ENCODE assay signal across 1 cellular context in genomic region chr4:25861951-25862410, GRCh38.
TF ChIP-seq lines count a peak whose summit lies in the region.

No MANE protein-coding gene starts in this region.

TF ChIP-seq in HepG2, 621 proteins besides CTCF, POLR2A, EP300 and RAD21 (continued from another document):
- TF ChIP-seq LCORL (IDR thresholded peaks at IDR 0.05) (no peak), LCORL (CRISPR knock-in tag; IDR thresholded peaks at IDR 0.05) (no peak), PAWR (CRISPR knock-in tag; IDR thresholded peaks at IDR 0.05; ENCODE audit: borderline replicate concordance) (no peak), TCF12 (IDR thresholded peaks at IDR 0.05) (no peak), TCF12 (CRISPR knock-in tag; IDR thresholded peaks at IDR 0.05) (no peak), ZKSCAN5 (CRISPR knock-in tag; IDR thresholded peaks at IDR 0.05) (no peak), ZNF784 (CRISPR knock-in tag; IDR thresholded peaks at IDR 0.05; ENCODE audit: borderline replicate concordance) (no peak), CHD2 (IDR thresholded peaks at IDR 0.05; ENCODE audit: low read depth, low read length) (no peak), FUBP1 (CRISPR knock-in tag; IDR thresholded peaks at IDR 0.05; ENCODE audit: borderline replicate concordance) (no peak), ZNF329 (CRISPR knock-in tag; IDR thresholded peaks at IDR 0.05; ENCODE audit: low read depth) (no peak), CERS6 (CRISPR knock-in tag; IDR thresholded peaks at IDR 0.05) (no peak), ATF4 (CRISPR knock-in tag; IDR thresholded peaks at IDR 0.05) (no peak), GPBP1L1 (CRISPR knock-in tag; IDR thresholded peaks at IDR 0.05) (no peak), NFE2 (CRISPR knock-in tag; IDR thresholded peaks at IDR 0.05) (no peak), MTF1 (CRISPR knock-in tag; IDR thresholded peaks at IDR 0.05) (no peak)
